ENCODE assay signal across 7 cellular contexts in genomic region chr7:126177779-126178178, GRCh38.
"Had no signal": no experiment of that assay in that cellular context is flagged by ENCODE, and none has a peak within 500 bp of the region (broad histone marks: within the 10 kb centered on the region; RNA-seq: fewer than 3 reads in every experiment).

No MANE protein-coding gene starts in this region.

- H2AFZ ChIP-seq: GM23248 had no signal

- H3K4me3 ChIP-seq: GM23248, HAP-1 had no signal

- H3K4me1 ChIP-seq: HAP-1 had no signal

- FAIRE-seq: HTR-8/SVneo had no signal

- H3K36me3 ChIP-seq: HAP-1 had no signal

- H3K27ac ChIP-seq: GM23248, KMS-11 had no signal

- H3K9me3 ChIP-seq: HAP-1 had no signal

- H3K9ac ChIP-seq: GM23248, KMS-11 had no signal

- DNase-seq: GM23248, H7, Karpas-422, KBM-7 had no signal

- H3K4me2 ChIP-seq: KMS-11 had no signal
